1 cellular context compared by ENCODE assay signal in the genomic region with DNA sequence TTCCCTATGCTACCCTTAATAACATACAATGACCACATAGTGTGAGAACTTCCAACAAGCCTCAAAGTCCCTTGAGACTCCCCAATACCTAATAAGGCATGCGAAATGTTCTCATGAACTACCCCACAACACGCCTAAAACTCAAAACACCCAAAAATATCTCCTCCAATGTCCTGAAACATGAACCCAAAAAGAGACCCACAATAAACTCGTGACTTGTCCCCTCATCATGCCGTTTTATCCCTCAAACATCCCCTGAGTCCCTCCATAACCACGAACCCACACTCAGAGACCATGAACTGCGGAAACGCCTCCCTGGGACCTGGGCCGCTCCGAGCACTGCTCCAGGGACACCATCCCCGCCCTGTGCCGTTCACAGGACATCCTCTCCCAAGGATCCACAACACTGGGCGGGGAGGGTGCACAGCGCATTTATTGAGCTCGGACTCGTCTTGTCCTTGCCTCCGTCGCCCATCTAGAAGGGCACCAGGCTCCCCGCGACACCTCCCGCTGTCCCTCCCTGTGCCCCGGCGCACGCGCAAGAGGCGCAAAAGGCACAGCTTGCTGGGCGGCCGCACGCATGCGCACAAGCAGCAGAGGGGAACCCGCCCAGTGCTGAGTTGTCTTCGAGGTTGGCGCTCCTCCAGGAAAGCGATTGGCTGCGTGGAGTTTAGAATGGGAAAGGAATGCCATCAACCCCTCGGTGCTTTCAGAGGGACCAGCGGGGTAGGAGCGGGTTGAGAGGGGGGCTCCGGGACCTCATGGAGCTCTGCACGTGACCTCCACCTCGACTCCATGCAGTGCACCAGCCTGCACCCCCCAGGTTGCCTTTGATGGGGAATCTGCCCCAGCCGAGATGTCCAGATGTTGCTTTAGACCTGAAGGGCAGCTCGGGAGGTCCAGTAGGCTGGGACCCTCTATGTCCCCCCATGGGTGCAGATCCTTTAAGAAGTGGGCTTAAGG.
TF ChIP-seq lines count a peak whose summit lies in the region.

No MANE protein-coding gene starts in this region.

TF ChIP-seq in K562, 482 proteins besides CTCF, POLR2A, EP300 and RAD21 (continued from another document and continues in another):
- TF ChIP-seq, protein P1, sequence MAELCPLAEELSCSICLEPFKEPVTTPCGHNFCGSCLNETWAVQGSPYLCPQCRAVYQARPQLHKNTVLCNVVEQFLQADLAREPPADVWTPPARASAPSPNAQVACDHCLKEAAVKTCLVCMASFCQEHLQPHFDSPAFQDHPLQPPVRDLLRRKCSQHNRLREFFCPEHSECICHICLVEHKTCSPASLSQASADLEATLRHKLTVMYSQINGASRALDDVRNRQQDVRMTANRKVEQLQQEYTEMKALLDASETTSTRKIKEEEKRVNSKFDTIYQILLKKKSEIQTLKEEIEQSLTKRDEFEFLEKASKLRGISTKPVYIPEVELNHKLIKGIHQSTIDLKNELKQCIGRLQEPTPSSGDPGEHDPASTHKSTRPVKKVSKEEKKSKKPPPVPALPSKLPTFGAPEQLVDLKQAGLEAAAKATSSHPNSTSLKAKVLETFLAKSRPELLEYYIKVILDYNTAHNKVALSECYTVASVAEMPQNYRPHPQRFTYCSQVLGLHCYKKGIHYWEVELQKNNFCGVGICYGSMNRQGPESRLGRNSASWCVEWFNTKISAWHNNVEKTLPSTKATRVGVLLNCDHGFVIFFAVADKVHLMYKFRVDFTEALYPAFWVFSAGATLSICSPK (IDR thresholded peaks at IDR 0.05; ENCODE audit: borderline replicate concordance): no peak
- TF ChIP-seq SRSF1 (IDR thresholded peaks at IDR 0.05; ENCODE audit: low read depth, low read length): no peak
- TF ChIP-seq, protein P2, sequence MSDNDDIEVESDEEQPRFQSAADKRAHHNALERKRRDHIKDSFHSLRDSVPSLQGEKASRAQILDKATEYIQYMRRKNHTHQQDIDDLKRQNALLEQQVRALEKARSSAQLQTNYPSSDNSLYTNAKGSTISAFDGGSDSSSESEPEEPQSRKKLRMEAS (CRISPR knock-in tag; IDR thresholded peaks at IDR 0.05): peak; percentile 69
- TF ChIP-seq, protein P3, sequence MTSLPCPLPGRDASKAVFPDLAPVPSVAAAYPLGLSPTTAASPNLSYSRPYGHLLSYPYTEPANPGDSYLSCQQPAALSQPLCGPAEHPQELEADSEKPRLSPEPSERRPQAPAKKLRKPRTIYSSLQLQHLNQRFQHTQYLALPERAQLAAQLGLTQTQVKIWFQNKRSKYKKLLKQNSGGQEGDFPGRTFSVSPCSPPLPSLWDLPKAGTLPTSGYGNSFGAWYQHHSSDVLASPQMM (CRISPR knock-in tag; IDR thresholded peaks at IDR 0.05): no peak
- no peak for TF ChIP-seq TCF7 (IDR thresholded peaks at IDR 0.05; ENCODE audit: borderline replicate concordance)
- TF ChIP-seq GATA2 (CRISPR knock-in tag; IDR thresholded peaks at IDR 0.05): no peak
- TF ChIP-seq ZKSCAN3 (CRISPR knock-in tag; IDR thresholded peaks at IDR 0.05): no peak
- TF ChIP-seq ZFPM2 (CRISPR knock-in tag; IDR thresholded peaks at IDR 0.05): no peak
- no peak for TF ChIP-seq RBM15 (IDR thresholded peaks at IDR 0.05; ENCODE audit: insufficient read depth, low read length)
- TF ChIP-seq JUN (IDR thresholded peaks at IDR 0.05; ENCODE audit: borderline replicate concordance, low read depth, low read length): no peak
- no peak for TF ChIP-seq JUN (CRISPR knock-in tag; IDR thresholded peaks at IDR 0.05; ENCODE audit: borderline replicate concordance)
- TF ChIP-seq FUS (optimal IDR thresholded peaks at IDR 0.05; ENCODE audit: low read depth, low read length): no peak
- TF ChIP-seq POLR2G (IDR thresholded peaks at IDR 0.05; ENCODE audit: low read depth, low read length): peak; percentile 77
- 0 out of 2 replicates have a peak, but pooled peaks have one; percentile 57 for TF ChIP-seq ZNF224 (CRISPR knock-in tag; IDR thresholded peaks at IDR 0.05)
- peak; percentile 69 for TF ChIP-seq SP1 (CRISPR knock-in tag; IDR thresholded peaks at IDR 0.05)
- no peak for TF ChIP-seq EWSR1 (IDR thresholded peaks at IDR 0.05; ENCODE audit: borderline replicate concordance, low read depth, partially characterized antibody)
- TF ChIP-seq ERF (CRISPR knock-in tag; IDR thresholded peaks at IDR 0.05): no peak
- no peak for TF ChIP-seq FOXA1 (IDR thresholded peaks at IDR 0.05; ENCODE audit: borderline replicate concordance)
- TF ChIP-seq ARID2 (IDR thresholded peaks at IDR 0.05): no peak
- no peak for TF ChIP-seq TCF7L2 (IDR thresholded peaks at IDR 0.05; ENCODE audit: low read depth, low read length)
- TF ChIP-seq SRSF3 (IDR thresholded peaks at IDR 0.05; ENCODE audit: insufficient read depth, low read length): no peak
- no peak for TF ChIP-seq KDM2B (CRISPR knock-in tag; IDR thresholded peaks at IDR 0.05)
- no peak for TF ChIP-seq RBM14 (IDR thresholded peaks at IDR 0.05; ENCODE audit: borderline replicate concordance, insufficient read depth, low read depth, low read length)
- no peak for TF ChIP-seq BCOR (IDR thresholded peaks at IDR 0.05)
- TF ChIP-seq ARHGAP35 (IDR thresholded peaks at IDR 0.05; ENCODE audit: partially characterized antibody): no peak
- TF ChIP-seq TCF3 (CRISPR knock-in tag; IDR thresholded peaks at IDR 0.05): no peak
- TF ChIP-seq ARNT (IDR thresholded peaks at IDR 0.05): no peak
- TF ChIP-seq FOXM1 (IDR thresholded peaks at IDR 0.05; ENCODE audit: low read depth): no peak
- TF ChIP-seq FOXM1 (CRISPR knock-in tag; IDR thresholded peaks at IDR 0.05; ENCODE audit: low read depth): no peak
- TF ChIP-seq ZNF583 (CRISPR knock-in tag; IDR thresholded peaks at IDR 0.05): no peak
- TF ChIP-seq ZNF12 (CRISPR knock-in tag; IDR thresholded peaks at IDR 0.05): 0 out of 2 replicates have a peak, but pooled peaks have one; percentile 19
- TF ChIP-seq, protein P4, sequence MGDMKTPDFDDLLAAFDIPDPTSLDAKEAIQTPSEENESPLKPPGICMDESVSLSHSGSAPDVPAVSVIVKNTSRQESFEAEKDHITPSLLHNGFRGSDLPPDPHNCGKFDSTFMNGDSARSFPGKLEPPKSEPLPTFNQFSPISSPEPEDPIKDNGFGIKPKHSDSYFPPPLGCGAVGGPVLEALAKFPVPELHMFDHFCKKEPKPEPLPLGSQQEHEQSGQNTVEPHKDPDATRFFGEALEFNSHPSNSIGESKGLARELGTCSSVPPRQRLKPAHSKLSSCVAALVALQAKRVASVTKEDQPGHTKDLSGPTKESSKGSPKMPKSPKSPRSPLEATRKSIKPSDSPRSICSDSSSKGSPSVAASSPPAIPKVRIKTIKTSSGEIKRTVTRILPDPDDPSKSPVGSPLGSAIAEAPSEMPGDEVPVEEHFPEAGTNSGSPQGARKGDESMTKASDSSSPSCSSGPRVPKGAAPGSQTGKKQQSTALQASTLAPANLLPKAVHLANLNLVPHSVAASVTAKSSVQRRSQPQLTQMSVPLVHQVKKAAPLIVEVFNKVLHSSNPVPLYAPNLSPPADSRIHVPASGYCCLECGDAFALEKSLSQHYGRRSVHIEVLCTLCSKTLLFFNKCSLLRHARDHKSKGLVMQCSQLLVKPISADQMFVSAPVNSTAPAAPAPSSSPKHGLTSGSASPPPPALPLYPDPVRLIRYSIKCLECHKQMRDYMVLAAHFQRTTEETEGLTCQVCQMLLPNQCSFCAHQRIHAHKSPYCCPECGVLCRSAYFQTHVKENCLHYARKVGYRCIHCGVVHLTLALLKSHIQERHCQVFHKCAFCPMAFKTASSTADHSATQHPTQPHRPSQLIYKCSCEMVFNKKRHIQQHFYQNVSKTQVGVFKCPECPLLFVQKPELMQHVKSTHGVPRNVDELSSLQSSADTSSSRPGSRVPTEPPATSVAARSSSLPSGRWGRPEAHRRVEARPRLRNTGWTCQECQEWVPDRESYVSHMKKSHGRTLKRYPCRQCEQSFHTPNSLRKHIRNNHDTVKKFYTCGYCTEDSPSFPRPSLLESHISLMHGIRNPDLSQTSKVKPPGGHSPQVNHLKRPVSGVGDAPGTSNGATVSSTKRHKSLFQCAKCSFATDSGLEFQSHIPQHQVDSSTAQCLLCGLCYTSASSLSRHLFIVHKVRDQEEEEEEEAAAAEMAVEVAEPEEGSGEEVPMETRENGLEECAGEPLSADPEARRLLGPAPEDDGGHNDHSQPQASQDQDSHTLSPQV (IDR thresholded peaks at IDR 0.05): peak; percentile 63; the same call in 1 of the 2 replicates
- TF ChIP-seq ZBTB17 (CRISPR knock-in tag; IDR thresholded peaks at IDR 0.05): no peak
- peak; percentile 83; the same call in 1 of the 2 replicates for TF ChIP-seq HDGF (IDR thresholded peaks at IDR 0.05)
- TF ChIP-seq ZFX (CRISPR knock-in tag; IDR thresholded peaks at IDR 0.05): peak; percentile 91
- TF ChIP-seq, protein P5, sequence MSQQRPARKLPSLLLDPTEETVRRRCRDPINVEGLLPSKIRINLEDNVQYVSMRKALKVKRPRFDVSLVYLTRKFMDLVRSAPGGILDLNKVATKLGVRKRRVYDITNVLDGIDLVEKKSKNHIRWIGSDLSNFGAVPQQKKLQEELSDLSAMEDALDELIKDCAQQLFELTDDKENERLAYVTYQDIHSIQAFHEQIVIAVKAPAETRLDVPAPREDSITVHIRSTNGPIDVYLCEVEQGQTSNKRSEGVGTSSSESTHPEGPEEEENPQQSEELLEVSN (IDR thresholded peaks at IDR 0.05; ENCODE audit: borderline replicate concordance in 1 of 2, extremely low read depth in 1 of 2, insufficient read depth in 1 of 2, insufficient read length in 1 of 2, low read depth in 1 of 2, low read length in 1 of 2, poor library complexity in 1 of 2, severe bottlenecking in 1 of 2): peak; percentile 85 to 91
- TF ChIP-seq NR3C1 (CRISPR knock-in tag; IDR thresholded peaks at IDR 0.05): no peak
- TF ChIP-seq CAMTA2 (CRISPR knock-in tag; conservative IDR thresholded peaks at IDR 0.05): no peak
- TF ChIP-seq, protein P6, sequence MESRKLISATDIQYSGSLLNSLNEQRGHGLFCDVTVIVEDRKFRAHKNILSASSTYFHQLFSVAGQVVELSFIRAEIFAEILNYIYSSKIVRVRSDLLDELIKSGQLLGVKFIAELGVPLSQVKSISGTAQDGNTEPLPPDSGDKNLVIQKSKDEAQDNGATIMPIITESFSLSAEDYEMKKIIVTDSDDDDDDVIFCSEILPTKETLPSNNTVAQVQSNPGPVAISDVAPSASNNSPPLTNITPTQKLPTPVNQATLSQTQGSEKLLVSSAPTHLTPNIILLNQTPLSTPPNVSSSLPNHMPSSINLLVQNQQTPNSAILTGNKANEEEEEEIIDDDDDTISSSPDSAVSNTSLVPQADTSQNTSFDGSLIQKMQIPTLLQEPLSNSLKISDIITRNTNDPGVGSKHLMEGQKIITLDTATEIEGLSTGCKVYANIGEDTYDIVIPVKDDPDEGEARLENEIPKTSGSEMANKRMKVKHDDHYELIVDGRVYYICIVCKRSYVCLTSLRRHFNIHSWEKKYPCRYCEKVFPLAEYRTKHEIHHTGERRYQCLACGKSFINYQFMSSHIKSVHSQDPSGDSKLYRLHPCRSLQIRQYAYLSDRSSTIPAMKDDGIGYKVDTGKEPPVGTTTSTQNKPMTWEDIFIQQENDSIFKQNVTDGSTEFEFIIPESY (CRISPR knock-in tag; IDR thresholded peaks at IDR 0.05): peak; percentile 43; the same call in 1 of the 2 replicates
- TF ChIP-seq RBM34 (IDR thresholded peaks at IDR 0.05; ENCODE audit: borderline replicate concordance, insufficient read depth, low read length): no peak
- no peak for TF ChIP-seq KLF10 (CRISPR knock-in tag; IDR thresholded peaks at IDR 0.05)
- peak; percentile 87 for TF ChIP-seq PHF20 (IDR thresholded peaks at IDR 0.05; ENCODE audit: partially characterized antibody)
- TF ChIP-seq HNRNPL (IDR thresholded peaks at IDR 0.05; ENCODE audit: low read depth, low read length): no peak
- peak; percentile 46; the same call in 1 of the 2 replicates for TF ChIP-seq ZNF77 (CRISPR knock-in tag; IDR thresholded peaks at IDR 0.05)
- TF ChIP-seq, protein P7, sequence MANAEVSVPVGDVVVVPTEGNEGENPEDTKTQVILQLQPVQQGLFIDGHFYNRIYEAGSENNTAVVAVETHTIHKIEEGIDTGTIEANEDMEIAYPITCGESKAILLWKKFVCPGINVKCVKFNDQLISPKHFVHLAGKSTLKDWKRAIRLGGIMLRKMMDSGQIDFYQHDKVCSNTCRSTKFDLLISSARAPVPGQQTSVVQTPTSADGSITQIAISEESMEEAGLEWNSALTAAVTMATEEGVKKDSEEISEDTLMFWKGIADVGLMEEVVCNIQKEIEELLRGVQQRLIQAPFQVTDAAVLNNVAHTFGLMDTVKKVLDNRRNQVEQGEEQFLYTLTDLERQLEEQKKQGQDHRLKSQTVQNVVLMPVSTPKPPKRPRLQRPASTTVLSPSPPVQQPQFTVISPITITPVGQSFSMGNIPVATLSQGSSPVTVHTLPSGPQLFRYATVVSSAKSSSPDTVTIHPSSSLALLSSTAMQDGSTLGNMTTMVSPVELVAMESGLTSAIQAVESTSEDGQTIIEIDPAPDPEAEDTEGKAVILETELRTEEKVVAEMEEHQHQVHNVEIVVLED (CRISPR knock-in tag; IDR thresholded peaks at IDR 0.05): peak; percentile 30; the same call in 1 of the 2 replicates
- TF ChIP-seq HNRNPLL (IDR thresholded peaks at IDR 0.05; ENCODE audit: low read depth, low read length, poor library complexity, severe bottlenecking): peak; percentile 64
- no peak for TF ChIP-seq HOXB6 (CRISPR knock-in tag; IDR thresholded peaks at IDR 0.05; ENCODE audit: borderline replicate concordance)
- no peak for TF ChIP-seq ZBTB8A (IDR thresholded peaks at IDR 0.05; ENCODE audit: partially characterized antibody)
- TF ChIP-seq CBX3 (IDR thresholded peaks at IDR 0.05; ENCODE audit: borderline replicate concordance in 1 of 2, low read length in 2 of 2): 0 out of 3 replicates have a peak, but pooled peaks of 1 of the 2 experiments have one; percentile 47
- TF ChIP-seq MAFG (tag; conservative IDR thresholded peaks at IDR 0.05): no peak
